11 cellular contexts compared by ENCODE assay signal in genomic region chr4:158121203-158121586, GRCh38. TPM values are rescaled to one million over a fixed set of nuclear protein-coding genes. Genes with fewer than 3 reads are reported as not detected.
DNase-seq lines count a peak whose midpoint lies in the region; ATAC-seq and TF ChIP-seq lines count a peak whose summit lies in the region.
"Had no signal": no experiment of that assay in that cellular context is flagged by ENCODE, and none has a peak within 500 bp of the region (broad histone marks: within the 10 kb centered on the region; RNA-seq: fewer than 3 reads in every experiment).

No MANE protein-coding gene starts in this region.

- H3K4me1 ChIP-seq in body of pancreas (peaks cover 4% of the 10 kb centered on the region), stomach smooth muscle (ENCODE audit: control insufficient read depth, insufficient read depth, low read length) (no peaks in the 10 kb centered on the region)

- DNase-seq in H4 (ENCODE audit: low spot score) (peak; percentile 74), body of pancreas (peak in 3 of 4 donors; percentile 9 to 55 (median 12)), iris pigment epithelial cell (ENCODE audit: low read depth) (peak; percentile 98), UCSD-AML1 (lab: John Stamatoyannopoulos, UW; ENCODE audit: unreplicated experiment) (no peak), cerebellar cortex (ENCODE audit: low spot score) (no peak)
- DNase-seq in activated T-cell treated with anti-CD3 and anti-CD28 coated beads, Interleukin-2, amount 50 U/mL, for 72 hours, result no peak
- DNase-seq: midbrain had no signal

- H3K9me3 Mint-ChIP-seq in activated T-cell treated with anti-CD3 and anti-CD28 coated beads, Interleukin-2, amount 50 U/mL, for 72 hours, result no peaks in the 10 kb centered on the region

- no peak overlapping the region for H3K9ac ChIP-seq in stomach smooth muscle (ENCODE audit: low read length in 2 of 2)

- H3K36me3 ChIP-seq in body of pancreas (replicated peaks in 1 of 2; ENCODE audit: insufficient read depth in 1 of 2, low read depth in 2 of 2) (no peaks in the 10 kb centered on the region), stomach smooth muscle (ENCODE audit: control insufficient read depth in 2 of 2, insufficient read depth in 2 of 2, low read length in 2 of 2) (no peaks in the 10 kb centered on the region)
- H3K36me3 ChIP-seq: cardiac muscle cell had no signal

- intact Hi-C loops in body of pancreas (cut with DNase I), result no loop called here

- H3K27ac ChIP-seq in body of pancreas (no peak overlapping the region), stomach smooth muscle (ENCODE audit: low read length) (peak overlapping the region; percentile 38)
- H3K27ac ChIP-seq: cardiac muscle cell, VCaP had no signal

- no peaks in the 10 kb centered on the region for H3K9me3 ChIP-seq in body of pancreas
- H3K9me3 ChIP-seq in stomach smooth muscle (ENCODE audit: control insufficient read depth in 2 of 2, low read length in 2 of 2), result no peaks in the 10 kb centered on the region

- no peaks in the 10 kb centered on the region for H3K36me3 Mint-ChIP-seq in activated T-cell treated with anti-CD3 and anti-CD28 coated beads, Interleukin-2, amount 50 U/mL, for 72 hours (ENCODE audit: insufficient read depth in 2 of 2)

- ATAC-seq in body of pancreas, result peak; percentile 81
- no peak for ATAC-seq in activated T-cell treated with anti-CD3 and anti-CD28 coated beads, Interleukin-2, amount 50 U/mL, for 72 hours (replicated peaks in 1 of 2)
- no peak for ATAC-seq in GM19324 (IDR thresholded peaks at IDR 0.05; ENCODE audit: low FRiP score, unreplicated experiment)

- H3K4me1 Mint-ChIP-seq in activated T-cell treated with anti-CD3 and anti-CD28 coated beads, Interleukin-2, amount 50 U/mL, for 72 hours (ENCODE audit: low read depth), result no peaks in the 10 kb centered on the region

- no peak overlapping the region for H3K4me3 ChIP-seq in body of pancreas
- H3K4me3 ChIP-seq in stomach smooth muscle (ENCODE audit: low read length in 2 of 2), result peak overlapping the region; percentile 9 to 52
- H3K4me3 ChIP-seq: cardiac muscle cell had no signal

- no peak overlapping the region for H3K27ac Mint-ChIP-seq in activated T-cell treated with anti-CD3 and anti-CD28 coated beads, Interleukin-2, amount 50 U/mL, for 72 hours

- no peaks in the 10 kb centered on the region for H3K27me3 ChIP-seq in body of pancreas
- no peaks in the 10 kb centered on the region for H3K27me3 ChIP-seq in stomach smooth muscle (ENCODE audit: control insufficient read depth in 1 of 2, insufficient read depth in 2 of 2, low read length in 2 of 2)
- H3K27me3 ChIP-seq: cardiac muscle cell had no signal

- no peak for TF ChIP-seq POLR2A in body of pancreas (IDR thresholded peaks at IDR 0.05)

- TF ChIP-seq CTCF in body of pancreas (IDR thresholded peaks at IDR 0.05), result no peak

- no peak overlapping the region for H3K4me3 Mint-ChIP-seq in activated T-cell treated with anti-CD3 and anti-CD28 coated beads, Interleukin-2, amount 50 U/mL, for 72 hours

- WGBS in body of pancreas, 2 donors, result 42 to 59% methylated on average over 3 of the region's 3 CpGs

- H3K27me3 Mint-ChIP-seq in activated T-cell treated with anti-CD3 and anti-CD28 coated beads, Interleukin-2, amount 50 U/mL, for 72 hours (ENCODE audit: low read depth), result no peaks in the 10 kb centered on the region

RNA-seq across cellular contexts. Expression of gene GASK1B, which starts 51.6 kb away (rescaled TPM):
- total RNA-seq in H4 (2014; rRNA removed; shearing (Covaris generic)), result 2.1 and 2.2 TPM in 2 replicates
- 10 to 100 TPM; 15.5 to 22.3 TPM for total RNA-seq in body of pancreas
- total RNA-seq in activated T-cell treated with anti-CD3 and anti-CD28 coated beads, Interleukin-2, amount 50 U/mL, for 72 hours, result not detected

Comparison
In these comparisons a context has a peak if more than half of its experiments do, and no peak if none do; other contexts are left out.
1. DNase-seq: peak in H4 (single experiment), body of pancreas (3 of 4) and iris pigment epithelial cell (single experiment); none in UCSD-AML1 (single experiment), activated T-cell treated with anti-CD3 and anti-CD28 coated beads, Interleukin-2, amount 50 U/mL, for 72 hours (0 of 2) and cerebellar cortex (single experiment).
2. H3K4me3 ChIP-seq: peak in stomach smooth muscle (2 of 2); none in body of pancreas (0 of 2).